In the genomic region with DNA sequence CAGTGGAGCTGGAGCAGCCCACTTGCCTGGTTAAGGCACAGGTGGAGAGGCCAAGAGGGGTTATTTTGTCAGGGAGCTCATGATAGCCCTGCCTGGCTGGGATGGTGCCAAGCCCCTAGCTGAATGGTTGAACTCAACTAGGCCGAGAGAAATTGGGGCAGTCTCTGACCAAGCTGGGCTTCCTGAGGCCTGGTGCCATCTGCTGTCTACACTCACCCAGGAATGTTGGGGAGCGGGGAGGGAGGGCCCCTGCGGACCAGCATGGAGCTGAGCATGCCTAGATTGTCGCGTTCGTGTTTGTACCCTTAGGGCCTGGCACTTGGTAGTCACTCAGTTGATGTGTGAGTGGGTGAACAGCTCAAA, we compare ENCODE assay signal across 8 cellular contexts. TPM values are rescaled to one million over a fixed set of nuclear protein-coding genes. Genes with fewer than 3 reads are reported as not detected.
DNase-seq lines count a peak whose midpoint lies in the region; ATAC-seq, FAIRE-seq and TF ChIP-seq lines count a peak whose summit lies in the region.

No MANE protein-coding gene starts in this region.

- WGBS in GM12878 (ENCODE audit: insufficient coverage, insufficient replicate concordance, low lambda C conversion rate, missing lambda C conversion rate) = 79% methylated on average over 6 of the region's 6 CpGs
- WGBS in right lobe of liver (ENCODE audit: insufficient coverage, low coverage, low lambda C conversion rate, missing lambda C conversion rate) = no CpG with 5 or more reads among the region's 6 CpGs

- no TSS peak for BruUV-seq in GM12878 (replicated peaks; lab: Mats Ljungman, UMichigan)

- POLR2A ChIA-PET in GM12878 (lab: Charles Lee) = interaction anchor here (0.6 to 2.0 kb wide), 6 partner anchors 11 to 1006 kb away, joined by 3 to 7 read pairs (median 3); partner anchors contain the start of gene OGG1

- H4K20me1 ChIP-seq in GM12878 (ENCODE audit: control insufficient read depth, insufficient read depth) = peaks cover 3% of the 10 kb centered on the region

- peaks cover 33% of the 10 kb centered on the region for H3K79me2 ChIP-seq in GM12878 (ENCODE audit: control insufficient read depth, insufficient read depth, low read length)

- H3K36me3 ChIP-seq in GM12878 (ENCODE audit: control insufficient read depth in 2 of 2, insufficient read depth in 2 of 2, low read length in 1 of 2) (peaks cover 2 to 19% of the 10 kb centered on the region in 2 experiments), right lobe of liver (peaks cover 0 to 25% (median 7%) of the 10 kb centered on the region in 4 donors), upper lobe of right lung (peaks cover 37% of the 10 kb centered on the region)

- peak overlapping the region; percentile 98 for H3K27ac Mint-ChIP-seq in activated naive CD4-positive, alpha-beta T cell treated with anti-CD3 and anti-CD28 coated beads, Interleukin-2, amount 50 U/mL, for 24 hours

- H3K9me3 ChIP-seq in GM12878 (replicated peaks; ENCODE audit: control insufficient read depth, insufficient read depth, low read length) (no peaks in the 10 kb centered on the region), right lobe of liver (no peaks in the 10 kb centered on the region), upper lobe of right lung (no peaks in the 10 kb centered on the region)

- H3K4me2 ChIP-seq in GM12878 (ENCODE audit: control insufficient read depth, insufficient read depth) = peak overlapping the region; percentile 97

- intact Hi-C loops in GM12878 (cut with micrococcal nuclease; ENCODE audit: unreplicated experiment) = loop anchor here (5.0 to 10.0 kb wide), 3 partner anchors 60 to 378 kb away; partner anchors contain the start of genes ARPC4 and TADA3
- intact Hi-C loops in right lobe of liver (cut with DNase I) = no loop called here
- intact Hi-C loops in upper lobe of right lung (cut with DNase I) = no loop called here

- FAIRE-seq in GM12878 (lab: Jason Lieb, UNC) = no peak

- no peak for TF ChIP-seq EP300 in GM12878 (IDR thresholded peaks at IDR 0.05; ENCODE audit: borderline replicate concordance in 1 of 2, control insufficient read depth in 1 of 2, low read depth in 2 of 2, low read length in 2 of 2)

- peak overlapping the region; percentile 94 for H3K4me3 ChIP-seq in GM12878
- H3K4me3 ChIP-seq in right lobe of liver = peak overlapping the region; percentile 95 to 99 (median 99)
- H3K4me3 ChIP-seq in upper lobe of right lung = peak overlapping the region; percentile 78

- H3K27me3 Mint-ChIP-seq in activated naive CD4-positive, alpha-beta T cell treated with anti-CD3 and anti-CD28 coated beads, Interleukin-2, amount 50 U/mL, for 24 hours = no peaks in the 10 kb centered on the region

- H3K4me3 Mint-ChIP-seq in activated naive CD4-positive, alpha-beta T cell treated with anti-CD3 and anti-CD28 coated beads, Interleukin-2, amount 50 U/mL, for 24 hours = peak overlapping the region; percentile 95

- H3K36me3 Mint-ChIP-seq in activated naive CD4-positive, alpha-beta T cell treated with anti-CD3 and anti-CD28 coated beads, Interleukin-2, amount 50 U/mL, for 24 hours = peaks cover 3% of the 10 kb centered on the region

- in situ Hi-C loops in GM12878 (cut with MboI) = no loop called here

- H3K27ac ChIP-seq in GM12878 (ENCODE audit: control insufficient read depth, insufficient read depth) (peak overlapping the region; percentile 100), right lobe of liver (no peak overlapping the region), upper lobe of right lung (peak overlapping the region; percentile 99)

- H3K9me3 Mint-ChIP-seq in activated naive CD4-positive, alpha-beta T cell treated with anti-CD3 and anti-CD28 coated beads, Interleukin-2, amount 50 U/mL, for 24 hours = no peaks in the 10 kb centered on the region

- SMC1A ChIA-PET in GM12878 (lab: Charles Lee; ENCODE audit: uncharacterized antibody, unreplicated experiment) = interaction anchor here (0.7 to 2.7 kb wide), 6 partner anchors 17 to 229 kb away, joined by 3 to 16 read pairs (median 4); partner anchors contain the start of genes MTMR14 and OGG1

- RAD21 ChIA-PET in GM12878 (lab: Charles Lee; ENCODE audit: unreplicated experiment) = interaction anchor here (1.2 to 1.4 kb wide), 4 partner anchors 18 to 133 kb away, joined by 3 to 4 read pairs (median 3); no protein-coding TSS in a partner anchor

- TF ChIP-seq CTCF in GM12878 (IDR thresholded peaks at IDR 0.05 in 2 of 3, conservative IDR thresholded peaks at IDR 0.05 in 1 of 3; ENCODE audit: control insufficient read depth in 2 of 3, extremely low read depth in 1 of 3, insufficient read depth in 1 of 3, low read depth in 3 of 3, low read length in 3 of 3) (no peak; a peak in 1 of 6 replicates), right lobe of liver (IDR thresholded peaks at IDR 0.05) (no peak), upper lobe of right lung (IDR thresholded peaks at IDR 0.05) (no peak)

- H3K27me3 ChIP-seq in GM12878 (replicated peaks in 1 of 2; ENCODE audit: control insufficient read depth in 2 of 2, insufficient read depth in 2 of 2, low read length in 1 of 2) = no peaks in the 10 kb centered on the region
- no peaks in the 10 kb centered on the region for H3K27me3 ChIP-seq in right lobe of liver
- no peaks in the 10 kb centered on the region for H3K27me3 ChIP-seq in upper lobe of right lung

- no peak for ATAC-seq in GM12878
- ATAC-seq in right lobe of liver = no peak
- ATAC-seq in upper lobe of right lung = no peak

- H3K9ac ChIP-seq in GM12878 (ENCODE audit: control insufficient read depth, insufficient read depth, low read length) = peak overlapping the region; percentile 98

- peaks cover 66% of the 10 kb centered on the region for H3K4me1 Mint-ChIP-seq in activated naive CD4-positive, alpha-beta T cell treated with anti-CD3 and anti-CD28 coated beads, Interleukin-2, amount 50 U/mL, for 24 hours

- no peak for DNase-seq in activated naive CD4-positive, alpha-beta T cell (lab: John Stamatoyannopoulos, UW)
- DNase-seq in GM12878 (ENCODE audit: low read depth, low spot score) = no peak
- DNase-seq in right lobe of liver = no peak
- no peak for DNase-seq in upper lobe of right lung
- DNase-seq in effector CD8-positive, alpha-beta T cell (lab: John Stamatoyannopoulos, UW) = no peak
- DNase-seq in OCI-M2 (lab: John Stamatoyannopoulos, UW; ENCODE audit: unreplicated experiment) = no peak
- no peak for DNase-seq in inferior parietal cortex (ENCODE audit: extremely low spot score)

- no peak for TF ChIP-seq RAD21 in GM12878 (IDR thresholded peaks at IDR 0.05; ENCODE audit: insufficient read depth, low read depth, low read length)

- TF ChIP-seq POLR2A in GM12878 (IDR thresholded peaks at IDR 0.05; ENCODE audit: low read depth, low read length) (no peak), right lobe of liver (IDR thresholded peaks at IDR 0.05) (no peak)

- CTCF ChIA-PET in GM12878 (lab: Yijun Ruan, JAX) = interaction anchor here (0.5 to 2.8 kb wide), 8 partner anchors 12 to 481 kb away, joined by 3 to 24 read pairs (median 3); partner anchors contain the start of gene OGG1

- H3K4me1 ChIP-seq in GM12878 (ENCODE audit: control insufficient read depth, insufficient read depth, low read length) (peaks cover 12% of the 10 kb centered on the region), right lobe of liver (peaks cover 0 to 13% (median 5%) of the 10 kb centered on the region in 4 donors), upper lobe of right lung (peaks cover 29% of the 10 kb centered on the region)

- H2AFZ ChIP-seq in GM12878 (ENCODE audit: control insufficient read depth, low read depth, low read length) = no peak overlapping the region

RNA-seq across cellular contexts. Expression of gene BRPF1, which starts 1.2 kb away (rescaled TPM):
- 14.4 and 20.3 TPM in 2 replicates for total RNA-seq in GM12878 (2013; cell fraction: nucleolus; rRNA removed)
- total RNA-seq in GM12878 (2014; rRNA removed) (19.2 and 21.9 TPM in 2 replicates), GM12878 (2014; rRNA removed; fragmentation: Illumina TruSeq; extraction: Trizol) (11.1 and 13.6 TPM in 2 replicates), GM12878 (2021) (21.3 and 25.3 TPM in 2 replicates), right lobe of liver (1 to 10 TPM; 3.5 to 5.4 (median 5.1) TPM), upper lobe of right lung (23.7 TPM)
- polyA plus RNA-seq in GM12878 (2011; ENCODE audit: low read depth) = 9.6 TPM
- polyA plus RNA-seq in GM12878 (2011; rRNA removed) (3.9 and 9.0 TPM in 2 replicates), GM12878 (2014; fragmentation: Illumina TruSeq; extraction: Trizol) (6.4 and 13.6 TPM in 2 replicates), GM12878 (2014; fragmentation: Nextera tagmentation; extraction: Ambion mirVana) (1 to 10 TPM; 1.2 to 1.4 TPM), GM12878 (2014; rRNA removed) (18.6 and 20.7 TPM in 2 replicates), GM12878 (2016; fragmentation: Nextera tagmentation; extraction: Ambion mirVana) (10 to 100 TPM; 13.0 to 14.4 TPM)
- polyA plus RNA-seq in GM12878 (2011; cell fraction: cytosol; rRNA removed) = 9.6 and 12.7 TPM in 2 replicates
- polyA plus RNA-seq in GM12878 (2011; cell fraction: nucleus; rRNA removed) = 34.9 and 45.0 TPM in 2 replicates
- polyA plus RNA-seq in GM12878 (2012) = 9.3 and 15.7 TPM in 2 replicates
- polyA minus RNA-seq in GM12878 (2011; rRNA and poly(A)+ RNA removed) = 8.1 and 12.0 TPM in 2 replicates
- 5.2 and 8.1 TPM in 2 replicates for polyA minus RNA-seq in GM12878 (2011; cell fraction: cytosol; rRNA and poly(A)+ RNA removed)
- 9.6 and 19.1 TPM in 2 replicates for polyA minus RNA-seq in GM12878 (2011; cell fraction: nucleus; rRNA and poly(A)+ RNA removed)

RNA-seq across cellular contexts. Expression of gene OGG1, which starts 17.0 kb away (rescaled TPM):
- 41.7 and 49.6 TPM in 2 replicates for total RNA-seq in GM12878 (2013; cell fraction: nucleolus; rRNA removed)
- total RNA-seq in GM12878 (2014; rRNA removed) (32.0 and 32.1 TPM in 2 replicates), GM12878 (2014; rRNA removed; fragmentation: Illumina TruSeq; extraction: Trizol) (21.1 and 23.5 TPM in 2 replicates), GM12878 (2021) (24.3 TPM in 2 replicates), right lobe of liver (10 to 100 TPM; 12.3 to 27.8 (median 15.7) TPM), upper lobe of right lung (17.2 TPM)
- polyA plus RNA-seq in GM12878 (2011; ENCODE audit: low read depth) = 5.8 TPM
- polyA plus RNA-seq in GM12878 (2011; rRNA removed) (14.2 and 22.8 TPM in 2 replicates), GM12878 (2014; fragmentation: Illumina TruSeq; extraction: Trizol) (27.4 and 30.1 TPM in 2 replicates), GM12878 (2014; fragmentation: Nextera tagmentation; extraction: Ambion mirVana) (1 to 10 TPM; 4.8 to 6.9 TPM), GM12878 (2014; rRNA removed) (35.4 and 38.7 TPM in 2 replicates), GM12878 (2016; fragmentation: Nextera tagmentation; extraction: Ambion mirVana) (10 to 100 TPM; 35.6 to 38.8 TPM)
- 21.7 and 32.7 TPM in 2 replicates for polyA plus RNA-seq in GM12878 (2011; cell fraction: cytosol; rRNA removed)
- polyA plus RNA-seq in GM12878 (2011; cell fraction: nucleus; rRNA removed) = 29.9 and 35.3 TPM in 2 replicates
- polyA plus RNA-seq in GM12878 (2012) = 10.2 and 11.8 TPM in 2 replicates
- polyA minus RNA-seq in GM12878 (2011; rRNA and poly(A)+ RNA removed) = 45.5 and 72.0 TPM in 2 replicates
- polyA minus RNA-seq in GM12878 (2011; cell fraction: cytosol; rRNA and poly(A)+ RNA removed) = 16.0 and 21.1 TPM in 2 replicates
- 36.9 and 69.6 TPM in 2 replicates for polyA minus RNA-seq in GM12878 (2011; cell fraction: nucleus; rRNA and poly(A)+ RNA removed)

RNA-seq across cellular contexts. Expression of gene CPNE9, which starts 29.1 kb away (rescaled TPM):
- not detected in 2 replicates for total RNA-seq in GM12878 (2013; cell fraction: nucleolus; rRNA removed)
- total RNA-seq in GM12878 (2014; rRNA removed) = not detected in 2 replicates
- not detected in 2 replicates for total RNA-seq in GM12878 (2014; rRNA removed; fragmentation: Illumina TruSeq; extraction: Trizol)
- not detected in 2 replicates for total RNA-seq in GM12878 (2021)
- polyA plus RNA-seq in GM12878 (2011; ENCODE audit: low read depth) = not detected
- 0.05 TPM in 1 of 2 replicates, not detected in the other for polyA plus RNA-seq in GM12878 (2011; rRNA removed)
- 0.04 TPM in 1 of 2 replicates, not detected in the other for polyA plus RNA-seq in GM12878 (2011; cell fraction: cytosol; rRNA removed)
- polyA plus RNA-seq in GM12878 (2011; cell fraction: nucleus; rRNA removed) = 0.12 and 0.18 TPM in 2 replicates
- 0.09 TPM in 1 of 2 replicates, not detected in the other for polyA plus RNA-seq in GM12878 (2012)
- polyA plus RNA-seq in GM12878 (2014; fragmentation: Illumina TruSeq; extraction: Trizol) = not detected in 2 replicates
- polyA plus RNA-seq in GM12878 (2014; fragmentation: Nextera tagmentation; extraction: Ambion mirVana) = under 1 TPM in 1 of 2 experiments, not detected in 1; 0.02 TPM
- polyA plus RNA-seq in GM12878 (2014; rRNA removed) = 0.12 TPM in 1 of 2 replicates, not detected in the other
- not detected for polyA plus RNA-seq in GM12878 (2016; fragmentation: Nextera tagmentation; extraction: Ambion mirVana)
- polyA minus RNA-seq in GM12878 (2011; rRNA and poly(A)+ RNA removed) = not detected in 2 replicates
- not detected in 2 replicates for polyA minus RNA-seq in GM12878 (2011; cell fraction: cytosol; rRNA and poly(A)+ RNA removed)
- polyA minus RNA-seq in GM12878 (2011; cell fraction: nucleus; rRNA and poly(A)+ RNA removed) = 0.24 TPM in 1 of 2 replicates, not detected in the other
- total RNA-seq in right lobe of liver = not detected
- 0.90 TPM for total RNA-seq in upper lobe of right lung

RNA-seq across cellular contexts. Expression of gene CAMK1, which starts 37.0 kb away (rescaled TPM):
- not detected in 2 replicates for total RNA-seq in GM12878 (2013; cell fraction: nucleolus; rRNA removed)
- total RNA-seq in GM12878 (2014; rRNA removed) (0.44 and 0.73 TPM in 2 replicates), GM12878 (2014; rRNA removed; fragmentation: Illumina TruSeq; extraction: Trizol) (0.31 and 0.32 TPM in 2 replicates), GM12878 (2021) (0.61 and 0.64 TPM in 2 replicates), right lobe of liver (10 to 100 TPM; 10.8 to 33.4 (median 24.5) TPM), upper lobe of right lung (35.7 TPM)
- 0.79 TPM for polyA plus RNA-seq in GM12878 (2011; ENCODE audit: low read depth)
- polyA plus RNA-seq in GM12878 (2011; rRNA removed) (0.16 and 0.24 TPM in 2 replicates), GM12878 (2014; fragmentation: Illumina TruSeq; extraction: Trizol) (0.28 TPM in 1 of 2 replicates, not detected in the other), GM12878 (2014; fragmentation: Nextera tagmentation; extraction: Ambion mirVana) (not detected), GM12878 (2014; rRNA removed) (0.18 and 0.37 TPM in 2 replicates), GM12878 (2016; fragmentation: Nextera tagmentation; extraction: Ambion mirVana) (1 to 10 TPM; 1.5 to 2.1 TPM)
- polyA plus RNA-seq in GM12878 (2011; cell fraction: cytosol; rRNA removed) = 0.48 and 0.67 TPM in 2 replicates
- polyA plus RNA-seq in GM12878 (2011; cell fraction: nucleus; rRNA removed) = 0.43 and 0.47 TPM in 2 replicates
- polyA plus RNA-seq in GM12878 (2012) = 1.0 and 1.6 TPM in 2 replicates
- polyA minus RNA-seq in GM12878 (2011; rRNA and poly(A)+ RNA removed) = 0.37 and 0.67 TPM in 2 replicates
- polyA minus RNA-seq in GM12878 (2011; cell fraction: cytosol; rRNA and poly(A)+ RNA removed) = not detected in 2 replicates
- polyA minus RNA-seq in GM12878 (2011; cell fraction: nucleus; rRNA and poly(A)+ RNA removed) = 0.12 TPM in 1 of 2 replicates, not detected in the other

RNA-seq across cellular contexts. Expression of gene TADA3, which starts 59.5 kb away (rescaled TPM):
- 15.3 and 16.4 TPM in 2 replicates for total RNA-seq in GM12878 (2013; cell fraction: nucleolus; rRNA removed)
- total RNA-seq in GM12878 (2014; rRNA removed) (61.6 and 71.2 TPM in 2 replicates), GM12878 (2014; rRNA removed; fragmentation: Illumina TruSeq; extraction: Trizol) (38.2 and 41.2 TPM in 2 replicates), GM12878 (2021) (50.5 and 52.2 TPM in 2 replicates), right lobe of liver (10 to 100 TPM; 24.6 to 43.8 (median 28.1) TPM), upper lobe of right lung (55.8 TPM)
- 16.9 TPM for polyA plus RNA-seq in GM12878 (2011; ENCODE audit: low read depth)
- polyA plus RNA-seq in GM12878 (2011; rRNA removed) (19.6 and 33.6 TPM in 2 replicates), GM12878 (2014; fragmentation: Illumina TruSeq; extraction: Trizol) (26.0 and 49.8 TPM in 2 replicates), GM12878 (2014; fragmentation: Nextera tagmentation; extraction: Ambion mirVana) (1 to 10 TPM; 2.6 to 9.0 TPM), GM12878 (2014; rRNA removed) (55.7 and 63.4 TPM in 2 replicates), GM12878 (2016; fragmentation: Nextera tagmentation; extraction: Ambion mirVana) (10 to 100 TPM; 64.7 to 71.0 TPM)
- polyA plus RNA-seq in GM12878 (2011; cell fraction: cytosol; rRNA removed) = 50.5 and 55.8 TPM in 2 replicates
- polyA plus RNA-seq in GM12878 (2011; cell fraction: nucleus; rRNA removed) = 33.5 and 35.2 TPM in 2 replicates
- polyA plus RNA-seq in GM12878 (2012) = 31.8 and 35.6 TPM in 2 replicates
- 17.2 and 38.1 TPM in 2 replicates for polyA minus RNA-seq in GM12878 (2011; rRNA and poly(A)+ RNA removed)
- 17.3 and 17.9 TPM in 2 replicates for polyA minus RNA-seq in GM12878 (2011; cell fraction: cytosol; rRNA and poly(A)+ RNA removed)
- 10.2 and 15.5 TPM in 2 replicates for polyA minus RNA-seq in GM12878 (2011; cell fraction: nucleus; rRNA and poly(A)+ RNA removed)

Comparison
In these comparisons a context has a peak if more than half of its experiments do, and no peak if none do; other contexts are left out.
1. H3K27ac ChIP-seq: peak in GM12878 (single experiment) and upper lobe of right lung (single experiment); none in right lobe of liver (0 of 3).
2. Peak in every context shown above with its lines, with median percentiles within 50 percentile points of each other: H3K4me3 ChIP-seq.